ENCODE assay signal across 1 cellular context in the genomic region with DNA sequence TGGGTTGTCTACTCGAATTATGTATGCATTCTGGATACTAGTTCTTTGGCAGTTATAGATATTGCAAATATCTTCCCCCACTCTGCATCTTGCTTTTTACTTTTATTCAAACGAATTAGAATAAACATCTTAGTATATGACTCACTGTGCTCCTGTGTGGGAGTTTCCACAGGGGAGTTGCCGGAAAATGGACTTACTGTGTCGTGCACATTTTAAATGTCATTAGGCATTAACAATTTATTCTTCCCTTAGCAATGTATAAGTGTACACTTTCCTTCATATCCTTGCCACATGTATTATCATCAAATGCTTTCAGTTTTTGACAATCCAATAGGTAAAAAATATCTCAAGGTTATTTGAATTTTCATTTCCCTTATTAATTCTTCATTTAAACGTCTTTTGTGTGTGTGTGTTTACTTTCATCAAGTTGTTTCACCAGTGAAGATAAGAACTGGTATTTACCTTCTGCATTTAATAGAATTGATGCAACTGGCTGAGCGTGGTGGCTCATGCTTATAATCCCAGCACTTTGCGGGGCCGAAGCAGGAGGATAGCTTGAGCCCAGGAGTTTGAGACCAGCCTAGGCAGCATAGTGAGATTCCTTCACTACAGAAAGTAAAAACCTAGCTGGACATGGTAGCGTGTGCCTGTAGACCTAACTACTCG.
A peak's percentile ranks its signal among the peaks of the same experiment; 100 is the strongest.
TF ChIP-seq lines count a peak whose summit lies in the region.

No MANE protein-coding gene starts in this region.

TF ChIP-seq in A549, 52 proteins besides CTCF, POLR2A, EP300 and RAD21 (continued from another document):
- peak; percentile 93 for TF ChIP-seq GATA3 (IDR thresholded peaks at IDR 0.05; ENCODE audit: borderline replicate concordance)
- no peak for TF ChIP-seq RCOR1 (IDR thresholded peaks at IDR 0.05; ENCODE audit: low read depth, low read length)
- peak; percentile 78 for TF ChIP-seq JUNB (IDR thresholded peaks at IDR 0.05)
- no peak for TF ChIP-seq RNF2 (IDR thresholded peaks at IDR 0.05; ENCODE audit: borderline replicate concordance, low read depth)
- TF ChIP-seq, protein P1, sequence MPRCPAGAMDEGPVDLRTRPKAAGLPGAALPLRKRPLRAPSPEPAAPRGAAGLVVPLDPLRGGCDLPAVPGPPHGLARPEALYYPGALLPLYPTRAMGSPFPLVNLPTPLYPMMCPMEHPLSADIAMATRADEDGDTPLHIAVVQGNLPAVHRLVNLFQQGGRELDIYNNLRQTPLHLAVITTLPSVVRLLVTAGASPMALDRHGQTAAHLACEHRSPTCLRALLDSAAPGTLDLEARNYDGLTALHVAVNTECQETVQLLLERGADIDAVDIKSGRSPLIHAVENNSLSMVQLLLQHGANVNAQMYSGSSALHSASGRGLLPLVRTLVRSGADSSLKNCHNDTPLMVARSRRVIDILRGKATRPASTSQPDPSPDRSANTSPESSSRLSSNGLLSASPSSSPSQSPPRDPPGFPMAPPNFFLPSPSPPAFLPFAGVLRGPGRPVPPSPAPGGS (IDR thresholded peaks at IDR 0.05): no peak
- 0 out of 2 replicates have a peak, but pooled peaks have one; percentile 56 for TF ChIP-seq HOXA7 (CRISPR knock-in tag; IDR thresholded peaks at IDR 0.05)
- TF ChIP-seq FOXS1 (CRISPR knock-in tag; IDR thresholded peaks at IDR 0.05): no peak
- TF ChIP-seq PHF8 (IDR thresholded peaks at IDR 0.05; ENCODE audit: borderline replicate concordance, low read depth): no peak
- TF ChIP-seq, protein P2, sequence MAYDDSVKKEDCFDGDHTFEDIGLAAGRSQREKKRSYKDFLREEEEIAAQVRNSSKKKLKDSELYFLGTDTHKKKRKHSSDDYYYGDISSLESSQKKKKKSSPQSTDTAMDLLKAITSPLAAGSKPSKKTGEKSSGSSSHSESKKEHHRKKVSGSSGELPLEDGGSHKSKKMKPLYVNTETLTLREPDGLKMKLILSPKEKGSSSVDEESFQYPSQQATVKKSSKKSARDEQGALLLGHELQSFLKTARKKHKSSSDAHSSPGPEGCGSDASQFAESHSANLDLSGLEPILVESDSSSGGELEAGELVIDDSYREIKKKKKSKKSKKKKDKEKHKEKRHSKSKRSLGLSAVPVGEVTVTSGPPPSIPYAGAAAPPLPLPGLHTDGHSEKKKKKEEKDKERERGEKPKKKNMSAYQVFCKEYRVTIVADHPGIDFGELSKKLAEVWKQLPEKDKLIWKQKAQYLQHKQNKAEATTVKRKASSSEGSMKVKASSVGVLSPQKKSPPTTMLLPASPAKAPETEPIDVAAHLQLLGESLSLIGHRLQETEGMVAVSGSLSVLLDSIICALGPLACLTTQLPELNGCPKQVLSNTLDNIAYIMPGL (CRISPR knock-in tag; IDR thresholded peaks at IDR 0.05; ENCODE audit: borderline replicate concordance): no peak
- TF ChIP-seq NPAS2 (CRISPR knock-in tag; IDR thresholded peaks at IDR 0.05; ENCODE audit: borderline replicate concordance): no peak
- TF ChIP-seq RARB (CRISPR knock-in tag; IDR thresholded peaks at IDR 0.05): no peak
- no peak for TF ChIP-seq KDM5A (IDR thresholded peaks at IDR 0.05)
- TF ChIP-seq, protein P3, sequence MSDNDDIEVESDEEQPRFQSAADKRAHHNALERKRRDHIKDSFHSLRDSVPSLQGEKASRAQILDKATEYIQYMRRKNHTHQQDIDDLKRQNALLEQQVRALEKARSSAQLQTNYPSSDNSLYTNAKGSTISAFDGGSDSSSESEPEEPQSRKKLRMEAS (IDR thresholded peaks at IDR 0.05): peak; percentile 80
- TF ChIP-seq CBX2 (IDR thresholded peaks at IDR 0.05; ENCODE audit: borderline replicate concordance, low read depth): no peak
- TF ChIP-seq ZFP36 (IDR thresholded peaks at IDR 0.05; ENCODE audit: borderline replicate concordance, partially characterized antibody): no peak
- TF ChIP-seq CEBPB (IDR thresholded peaks at IDR 0.05): peak; percentile 4 to 73; a peak in 3 of 4 replicates
- TF ChIP-seq, protein P4, sequence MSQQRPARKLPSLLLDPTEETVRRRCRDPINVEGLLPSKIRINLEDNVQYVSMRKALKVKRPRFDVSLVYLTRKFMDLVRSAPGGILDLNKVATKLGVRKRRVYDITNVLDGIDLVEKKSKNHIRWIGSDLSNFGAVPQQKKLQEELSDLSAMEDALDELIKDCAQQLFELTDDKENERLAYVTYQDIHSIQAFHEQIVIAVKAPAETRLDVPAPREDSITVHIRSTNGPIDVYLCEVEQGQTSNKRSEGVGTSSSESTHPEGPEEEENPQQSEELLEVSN (IDR thresholded peaks at IDR 0.05; ENCODE audit: borderline replicate concordance, low read depth): no peak
- peak; percentile 42; the same call in 1 of the 2 replicates for TF ChIP-seq FOSL2 (IDR thresholded peaks at IDR 0.05)
- TF ChIP-seq FOSL2 (CRISPR knock-in tag; IDR thresholded peaks at IDR 0.05): peak; percentile 89
- TF ChIP-seq, protein P5, sequence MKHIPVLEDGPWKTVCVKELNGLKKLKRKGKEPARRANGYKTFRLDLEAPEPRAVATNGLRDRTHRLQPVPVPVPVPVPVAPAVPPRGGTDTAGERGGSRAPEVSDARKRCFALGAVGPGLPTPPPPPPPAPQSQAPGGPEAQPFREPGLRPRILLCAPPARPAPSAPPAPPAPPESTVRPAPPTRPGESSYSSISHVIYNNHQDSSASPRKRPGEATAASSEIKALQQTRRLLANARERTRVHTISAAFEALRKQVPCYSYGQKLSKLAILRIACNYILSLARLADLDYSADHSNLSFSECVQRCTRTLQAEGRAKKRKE (CRISPR knock-in tag; IDR thresholded peaks at IDR 0.05; ENCODE audit: low read depth): peak; percentile 21; the same call in 1 of the 2 replicates
- peak; percentile 31; the same call in 1 of the 2 replicates for TF ChIP-seq EHF (CRISPR knock-in tag; IDR thresholded peaks at IDR 0.05)
- TF ChIP-seq, protein P6, sequence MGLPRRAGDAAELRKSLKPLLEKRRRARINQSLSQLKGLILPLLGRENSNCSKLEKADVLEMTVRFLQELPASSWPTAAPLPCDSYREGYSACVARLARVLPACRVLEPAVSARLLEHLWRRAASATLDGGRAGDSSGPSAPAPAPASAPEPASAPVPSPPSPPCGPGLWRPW (IDR thresholded peaks at IDR 0.05): no peak
- no peak for TF ChIP-seq NR3C1 (IDR thresholded peaks at IDR 0.05)
- peak; percentile 61 to 63 for TF ChIP-seq JUN (IDR thresholded peaks at IDR 0.05)
- no peak; the same call in 1 of the 2 replicates for TF ChIP-seq HOXB13 (CRISPR knock-in tag; IDR thresholded peaks at IDR 0.05; ENCODE audit: low read depth)
- no peak for TF ChIP-seq MAZ (IDR thresholded peaks at IDR 0.05; ENCODE audit: borderline replicate concordance, low read depth, low read length)
- TF ChIP-seq HOXB5 (CRISPR knock-in tag; IDR thresholded peaks at IDR 0.05): peak; percentile 57; the same call in 1 of the 2 replicates
- TF ChIP-seq TP53 (CRISPR knock-in tag; IDR thresholded peaks at IDR 0.05): no peak
